23 cellular contexts compared by ENCODE assay signal in the genomic region with DNA sequence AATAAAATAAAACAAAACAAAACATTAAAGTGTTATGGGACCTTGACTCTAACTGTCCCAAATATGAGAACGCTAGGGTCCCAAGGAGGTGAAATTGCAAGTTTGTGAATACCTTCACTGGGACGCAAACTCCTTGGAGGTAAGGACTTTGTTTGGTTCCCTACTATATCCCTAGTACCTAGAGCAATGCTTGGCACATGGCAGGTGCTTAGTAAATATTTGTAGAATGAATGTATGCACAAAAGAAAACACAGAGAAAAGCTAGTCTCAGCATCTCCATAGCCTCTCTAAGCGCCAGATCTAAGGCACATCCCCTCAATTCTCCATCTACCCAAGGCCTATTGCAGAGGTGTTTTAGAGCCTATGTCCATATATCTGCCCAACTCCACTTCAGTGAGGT. TPM values are rescaled to one million over a fixed set of nuclear protein-coding genes. Genes with fewer than 3 reads are reported as not detected.
A peak's percentile ranks its signal among the peaks of the same experiment; 100 is the strongest.
DNase-seq lines count a peak whose midpoint lies in the region; ATAC-seq and TF ChIP-seq lines count a peak whose summit lies in the region.
"Had no signal": no experiment of that assay in that cellular context is flagged by ENCODE, and none has a peak within 500 bp of the region (broad histone marks: within the 10 kb centered on the region; RNA-seq: fewer than 3 reads in every experiment).

No MANE protein-coding gene starts in this region.

- H3K9me3 ChIP-seq in iPS DF 6.9 (ENCODE audit: control insufficient read depth, insufficient read depth, low read length) (no peaks in the 10 kb centered on the region), body of pancreas (no peaks in the 10 kb centered on the region)
- H3K9me3 ChIP-seq: HAP-1 had no signal

- H3K27ac ChIP-seq in GM23338 (ENCODE audit: low read depth) = peak overlapping the region; percentile 98
- peak overlapping the region; percentile 24 for H3K27ac ChIP-seq in iPS DF 6.9 (ENCODE audit: low read length)
- H3K27ac ChIP-seq in body of pancreas = no peak overlapping the region
- H3K27ac ChIP-seq: RWPE1 had no signal

- H3K36me3 Mint-ChIP-seq in GM23338 (ENCODE audit: low read depth) = peaks cover 53% of the 10 kb centered on the region
- no peaks in the 10 kb centered on the region for H3K36me3 Mint-ChIP-seq in activated CD8-positive, alpha-beta T cell treated with anti-CD3 and anti-CD28 coated beads, Interleukin-2, amount 10 ng/mL, durations not matched to agents 7 days and 5 days (ENCODE audit: low read depth)
- H3K36me3 Mint-ChIP-seq: CD8-positive, alpha-beta T cell; T-cell had no signal

- H3K4me1 ChIP-seq in GM23338 (ENCODE audit: insufficient read depth) (peaks cover 65% of the 10 kb centered on the region), iPS DF 6.9 (ENCODE audit: control insufficient read depth, insufficient read depth, low read length) (peaks cover 10% of the 10 kb centered on the region; the same call in 1 of the 2 replicates), body of pancreas (peaks cover 23% of the 10 kb centered on the region)

- TF ChIP-seq POLR2A in body of pancreas (IDR thresholded peaks at IDR 0.05) = no peak

- POLR2A ChIA-PET in activated CD8-positive, alpha-beta T cell treated with anti-CD3 and anti-CD28 coated beads, Interleukin-2, amount 10 ng/mL, durations not matched to agents 7 days and 5 days (lab: Charles Lee) = no interaction called here

- intact Hi-C loops in body of pancreas (cut with DNase I) = no loop called here

- no peaks in the 10 kb centered on the region for H3K9me2 ChIP-seq in GM23338 (ENCODE audit: insufficient read depth)

- H3K27me3 ChIP-seq in GM23338 (ENCODE audit: insufficient read depth) (no peaks in the 10 kb centered on the region), iPS DF 6.9 (ENCODE audit: control insufficient read depth, insufficient read depth, low read length) (no peaks in the 10 kb centered on the region), H7 (ENCODE audit: control insufficient read depth, insufficient read depth, low read length) (no peaks in the 10 kb centered on the region), body of pancreas (no peaks in the 10 kb centered on the region)

- DNase-seq in COLO668 (lab: John Stamatoyannopoulos, UW; ENCODE audit: unreplicated experiment) (peak; percentile 11), GM23338 (ENCODE audit: low spot score) (no peak), LNCaP clone FGC (ENCODE audit: low read depth) (peak; percentile 71), iPS DF 6.9 (ENCODE audit: low read depth, low spot score) (no peak), H7 (no peak), body of pancreas (no peak)
- no peak for DNase-seq in activated CD8-positive, alpha-beta T cell treated with anti-CD3 and anti-CD28 coated beads, Interleukin-2, amount 10 ng/mL, durations not matched to agents 7 days and 5 days
- DNase-seq: CD8-positive, alpha-beta T cell; DMS 273 treated with DMSO at 0.1 percent for 48 hours; HFFc6; MV-4-11; NCI-H1105; NCI-H1436 treated with DMSO at 0.1 percent for 48 hours; NCI-H2029; NCI-H446 treated with DMSO at 0.1 percent for 48 hours; NCI-H526; SHP77; T-cell had no signal

- peaks cover 20% of the 10 kb centered on the region; the same call in 1 of the 2 replicates for H3F3A ChIP-seq in GM23338 (replicated peaks; ENCODE audit: low read depth)

- no CpG with 5 or more reads among the region's 3 CpGs for WGBS in iPS DF 6.9 (ENCODE audit: insufficient coverage, insufficient read length)
- WGBS in body of pancreas, 2 donors = 91 to 95% methylated on average over 3 of the region's 3 CpGs

- H3K79me2 ChIP-seq in GM23338 (replicated peaks; ENCODE audit: insufficient read depth) = peaks cover 48% of the 10 kb centered on the region

- H3K36me3 ChIP-seq in GM23338 (ENCODE audit: insufficient read depth) = no peaks in the 10 kb centered on the region
- no peaks in the 10 kb centered on the region for H3K36me3 ChIP-seq in iPS DF 6.9 (ENCODE audit: control insufficient read depth, insufficient read depth, low read length)
- H3K36me3 ChIP-seq in H7 (replicated peaks; ENCODE audit: control insufficient read depth, insufficient read depth, low read length) = no peaks in the 10 kb centered on the region
- H3K36me3 ChIP-seq in body of pancreas (replicated peaks in 1 of 2; ENCODE audit: insufficient read depth in 1 of 2, low read depth in 2 of 2) = no peaks in the 10 kb centered on the region
- H3K36me3 ChIP-seq: HAP-1 had no signal

- peak overlapping the region; percentile 96 for H3K27ac Mint-ChIP-seq in GM23338
- no peak overlapping the region for H3K27ac Mint-ChIP-seq in activated CD8-positive, alpha-beta T cell treated with anti-CD3 and anti-CD28 coated beads, Interleukin-2, amount 10 ng/mL, durations not matched to agents 7 days and 5 days
- H3K27ac Mint-ChIP-seq: B cell; CD8-positive, alpha-beta T cell had no signal

- CTCF ChIA-PET in activated CD8-positive, alpha-beta T cell treated with anti-CD3 and anti-CD28 coated beads, Interleukin-2, amount 10 ng/mL, durations not matched to agents 7 days and 5 days (lab: Charles Lee) = interaction anchor here (1.1 to 1.6 kb wide), 2 partner anchors 104 to 133 kb away, joined by 4 to 5 read pairs; no protein-coding TSS in a partner anchor

- no peak for ATAC-seq in GM23338
- no peak for ATAC-seq in activated CD8-positive, alpha-beta T cell treated with anti-CD3 and anti-CD28 coated beads, Interleukin-2, amount 10 ng/mL, durations not matched to agents 7 days and 5 days
- ATAC-seq in GM21390 (IDR thresholded peaks at IDR 0.05; ENCODE audit: unreplicated experiment) = no peak
- ATAC-seq in body of pancreas = no peak
- ATAC-seq: CD8-positive, alpha-beta T cell; T-cell had no signal

- H3K4me2 ChIP-seq in GM23338 = 0 out of 2 replicates have a peak overlapping the region, but pooled peaks have one; percentile 7

- no peaks in the 10 kb centered on the region for H4K20me1 ChIP-seq in GM23338 (replicated peaks; ENCODE audit: insufficient read depth)

- H3K4me3 ChIP-seq in GM23338 (no peak overlapping the region), LNCaP clone FGC (ENCODE audit: low read depth, low read length) (no peak overlapping the region), iPS DF 6.9 (ENCODE audit: low read length) (no peak overlapping the region), H7 (ENCODE audit: insufficient read depth, low read depth, low read length) (no peak overlapping the region), body of pancreas (no peak overlapping the region)
- H3K4me3 ChIP-seq: HAP-1 had no signal

- TF ChIP-seq CTCF in GM23338 (conservative IDR thresholded peaks at IDR 0.05; ENCODE audit: low read depth in 2 of 2) (no peak), LNCaP clone FGC (IDR thresholded peaks at IDR 0.05; ENCODE audit: control insufficient read depth, extremely low read depth, insufficient read depth) (no peak), body of pancreas (IDR thresholded peaks at IDR 0.05) (no peak)

- H3K27me3 Mint-ChIP-seq in GM23338 (ENCODE audit: insufficient read depth, low read depth, poor library complexity) = peaks cover 15% of the 10 kb centered on the region
- peaks cover 10% of the 10 kb centered on the region for H3K27me3 Mint-ChIP-seq in activated CD8-positive, alpha-beta T cell treated with anti-CD3 and anti-CD28 coated beads, Interleukin-2, amount 10 ng/mL, durations not matched to agents 7 days and 5 days (ENCODE audit: low read depth)
- H3K27me3 Mint-ChIP-seq: B cell had no signal

- no peak overlapping the region for H2AFZ ChIP-seq in GM23338

- H3K9me3 Mint-ChIP-seq in GM23338 = peaks cover 7% of the 10 kb centered on the region; the same call in 1 of the 3 replicates
- H3K9me3 Mint-ChIP-seq in activated CD8-positive, alpha-beta T cell treated with anti-CD3 and anti-CD28 coated beads, Interleukin-2, amount 10 ng/mL, durations not matched to agents 7 days and 5 days (ENCODE audit: insufficient read depth) = no peaks in the 10 kb centered on the region
- H3K9me3 Mint-ChIP-seq: CD8-positive, alpha-beta T cell; HFFc6; T-cell had no signal

- peaks cover 69% of the 10 kb centered on the region for H3K4me1 Mint-ChIP-seq in GM23338
- no peaks in the 10 kb centered on the region for H3K4me1 Mint-ChIP-seq in activated CD8-positive, alpha-beta T cell treated with anti-CD3 and anti-CD28 coated beads, Interleukin-2, amount 10 ng/mL, durations not matched to agents 7 days and 5 days (ENCODE audit: low read depth)
- H3K4me1 Mint-ChIP-seq: B cell, T-cell had no signal

- H3K4me3 Mint-ChIP-seq in GM23338 = no peak overlapping the region; the same call in 2 of the 3 replicates
- H3K4me3 Mint-ChIP-seq in activated CD8-positive, alpha-beta T cell treated with anti-CD3 and anti-CD28 coated beads, Interleukin-2, amount 10 ng/mL, durations not matched to agents 7 days and 5 days = no peak overlapping the region
- H3K4me3 Mint-ChIP-seq: B cell; CD8-positive, alpha-beta T cell; HFFc6; T-cell had no signal

TF ChIP-seq in GM23338, 12 proteins besides CTCF, POLR2A, EP300 and RAD21 (continues in another document):
- TF ChIP-seq EZH2 (IDR thresholded peaks at IDR 0.05; ENCODE audit: low read depth, unreplicated experiment) (no peak), JUNB (IDR thresholded peaks at IDR 0.05; ENCODE audit: unreplicated experiment) (no peak)

RNA-seq across cellular contexts. Expression of gene GPR176, which starts 30.5 kb away (rescaled TPM):
- total RNA-seq in GM23338 (2014; rRNA removed; shearing (Covaris generic)) = 226 and 248 TPM in 2 replicates
- 60.0 and 62.9 TPM in 2 replicates for polyA plus RNA-seq in GM23338 (2016; fragmentation: Nextera tagmentation; extraction: Ambion mirVana)
- not detected for total RNA-seq in activated CD8-positive, alpha-beta T cell treated with anti-CD3 and anti-CD28 coated beads, Interleukin-2, amount 10 ng/mL, durations not matched to agents 7 days and 5 days
- 30.1 and 43.6 TPM in 2 replicates for total RNA-seq in H7 (2014; rRNA removed; shearing (Covaris generic))
- total RNA-seq in body of pancreas = 1 to 10 TPM in 1 of 2 donors, not detected in 1; 4.7 TPM
- total RNA-seq: T-helper 2 cell treated with Interferon-gamma antibody and Interleukin-4, amounts not matched to agents 100 ng/mL and 5 ng/mL, for 36 hours had no signal

RNA-seq across cellular contexts. Expression of gene EIF2AK4, which starts 44.3 kb away (rescaled TPM):
- 149 and 164 TPM in 2 replicates for total RNA-seq in GM23338 (2014; rRNA removed; shearing (Covaris generic))
- polyA plus RNA-seq in GM23338 (2016; fragmentation: Nextera tagmentation; extraction: Ambion mirVana) = 456 and 490 TPM in 2 replicates
- 10 to 100 TPM; 28.2 to 29.8 TPM for total RNA-seq in activated CD8-positive, alpha-beta T cell treated with anti-CD3 and anti-CD28 coated beads, Interleukin-2, amount 10 ng/mL, durations not matched to agents 7 days and 5 days
- total RNA-seq in H7 (2014; rRNA removed; shearing (Covaris generic)) = 44.1 and 74.6 TPM in 2 replicates
- total RNA-seq in body of pancreas = 10 to 100 TPM; 20.8 to 22.3 TPM

Comparison
In these comparisons a context has a peak if more than half of its experiments do, and no peak if none do; other contexts are left out.
1. DNase-seq: peak in COLO668 (single experiment) and LNCaP clone FGC (single experiment); none in GM23338 (single experiment), iPS DF 6.9 (single experiment), activated CD8-positive, alpha-beta T cell treated with anti-CD3 and anti-CD28 coated beads, Interleukin-2, amount 10 ng/mL, durations not matched to agents 7 days and 5 days (single experiment), H7 (single experiment) and body of pancreas (0 of 4).
2. H3K27ac ChIP-seq: peak in GM23338 (single experiment) and iPS DF 6.9 (single experiment); none in body of pancreas (0 of 4).